ENCODE assay signal across 21 cellular contexts in the genomic region with DNA sequence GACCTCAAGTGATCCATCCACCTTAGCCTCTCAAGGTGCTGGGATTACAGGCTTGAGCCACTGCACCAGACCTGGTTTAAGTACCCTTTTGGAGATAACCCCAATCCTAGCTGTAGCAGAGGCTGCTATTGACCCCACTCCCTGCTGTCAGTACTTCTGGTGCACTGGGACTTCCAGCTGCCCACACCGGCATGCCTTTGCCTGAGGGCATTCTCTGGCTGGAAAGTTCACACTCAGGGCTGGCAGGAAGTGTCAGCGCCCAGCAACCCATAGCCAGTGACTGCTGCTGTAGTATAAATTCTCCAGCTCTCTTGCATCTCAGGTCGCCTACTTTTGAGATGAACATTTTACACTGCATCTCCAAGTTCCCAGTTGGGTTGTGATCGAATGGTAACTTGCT.
DNase-seq lines count a peak whose midpoint lies in the region; ATAC-seq, FAIRE-seq and TF ChIP-seq lines count a peak whose summit lies in the region.
"Had no signal": no experiment of that assay in that cellular context is flagged by ENCODE, and none has a peak within 500 bp of the region (broad histone marks: within the 10 kb centered on the region; RNA-seq: fewer than 3 reads in every experiment).

No MANE protein-coding gene starts in this region.

- no peaks in the 10 kb centered on the region for H3K27me3 Mint-ChIP-seq in activated CD4-positive, alpha-beta T cell treated with anti-CD3 and anti-CD28 coated beads, Interleukin-2, amount 10 ng/mL, durations not matched to agents 24 days and 14 days
- no peaks in the 10 kb centered on the region for H3K27me3 Mint-ChIP-seq in osteocyte (ENCODE audit: unreplicated experiment)
- H3K27me3 Mint-ChIP-seq: brain; stimulated activated memory B cell treated with anti-CD40 and anti-IgM and Interleukin-4, amounts not matched to agents 10 μg/mL and 1 μg/mL and 100 μg/mL, for 72 hours had no signal

- RAD21 ChIA-PET in GM12878 (lab: Charles Lee; ENCODE audit: unreplicated experiment), result interaction anchor here (1.5 kb wide), 1 partner anchor 14 kb away, joined by 3 read pairs; no protein-coding TSS in a partner anchor

- POLR2A ChIA-PET in GM12878 (lab: Charles Lee), result no interaction called here

- no peak for FAIRE-seq in GM12878 (lab: Jason Lieb, UNC)
- FAIRE-seq: A204.1, RCC 7860, urothelium cell line had no signal

- H3K4me3 ChIP-seq in GM12878, result no peak overlapping the region
- no peak overlapping the region for H3K4me3 ChIP-seq in transverse colon
- H3K4me3 ChIP-seq: HAP-1 had no signal

- DNase-seq in activated CD4-positive, alpha-beta T cell treated with anti-CD3 and anti-CD28 coated beads, Interleukin-2, amount 10 ng/mL, durations not matched to agents 24 days and 14 days, result peak; percentile 50
- DNase-seq in activated CD4-positive, alpha-beta T cell treated with anti-CD3 and anti-CD28 coated beads for 1 hour, result no peak
- DNase-seq in M059J (ENCODE audit: low read depth) (peak; percentile 94), GM12878 (ENCODE audit: low read depth, low spot score) (no peak), osteocyte (ENCODE audit: extremely low spot score, unreplicated experiment) (peak; percentile 87), transverse colon (no peak), SK-N-DZ (ENCODE audit: low spot score) (no peak)
- DNase-seq: activated CD4-positive, alpha-beta T cell treated with anti-CD3 and anti-CD28 coated beads, Interleukin-2, amount 50 U/mL, for 1 hour; effector CD8-positive, alpha-beta T cell; KBM-7; NCI-H1436; NCI-H446 treated with DMSO at 0.1 percent for 48 hours had no signal

- TF ChIP-seq POLR2A in GM12878 (IDR thresholded peaks at IDR 0.05; ENCODE audit: low read depth, low read length), result no peak
- TF ChIP-seq POLR2A in transverse colon (IDR thresholded peaks at IDR 0.05), result no peak

- H3K9me3 Mint-ChIP-seq in activated CD4-positive, alpha-beta T cell treated with anti-CD3 and anti-CD28 coated beads, Interleukin-2, amount 10 ng/mL, durations not matched to agents 24 days and 14 days, result no peaks in the 10 kb centered on the region
- no peaks in the 10 kb centered on the region for H3K9me3 Mint-ChIP-seq in osteocyte (ENCODE audit: unreplicated experiment)
- H3K9me3 Mint-ChIP-seq: brain; stimulated activated memory B cell treated with anti-CD40 and anti-IgM and Interleukin-4, amounts not matched to agents 10 μg/mL and 1 μg/mL and 100 μg/mL, for 72 hours; T-helper 2 cell treated with Interferon-gamma antibody and Interleukin-4, amounts not matched to agents 5 μg/mL and 100 μg/mL, for 36 hours had no signal

- intact Hi-C loops in activated CD4-positive, alpha-beta T cell treated with anti-CD3 and anti-CD28 coated beads, Interleukin-2, amount 10 ng/mL, durations not matched to agents 24 days and 14 days (cut with micrococcal nuclease), result loop anchor here (5.0 kb wide), 1 partner anchor 248 kb away; no protein-coding TSS in a partner anchor
- intact Hi-C loops in GM12878 (cut with micrococcal nuclease; ENCODE audit: unreplicated experiment) (no loop called here), transverse colon (cut with DNase I; ENCODE audit: low total_unique reads) (no loop called here)

- H3K4me1 Mint-ChIP-seq in activated CD4-positive, alpha-beta T cell treated with anti-CD3 and anti-CD28 coated beads, Interleukin-2, amount 10 ng/mL, durations not matched to agents 24 days and 14 days, result peaks cover 35% of the 10 kb centered on the region
- peaks cover 40% of the 10 kb centered on the region for H3K4me1 Mint-ChIP-seq in osteocyte (ENCODE audit: unreplicated experiment)

- H4K20me1 ChIP-seq in GM12878 (ENCODE audit: control insufficient read depth, insufficient read depth), result 0 out of 2 replicates have a peak, but pooled peaks cover 3% of the 10 kb centered on the region

- SMC1A ChIA-PET in GM12878 (lab: Charles Lee; ENCODE audit: uncharacterized antibody, unreplicated experiment), result interaction anchor here (0.7 to 1.4 kb wide), 2 partner anchors 9 to 13 kb away, joined by 3 to 4 read pairs; no protein-coding TSS in a partner anchor

- TF ChIP-seq CTCF in GM12878 (IDR thresholded peaks at IDR 0.05 in 2 of 3, conservative IDR thresholded peaks at IDR 0.05 in 1 of 3; ENCODE audit: control insufficient read depth in 2 of 3, extremely low read depth in 1 of 3, insufficient read depth in 1 of 3, low read depth in 3 of 3, low read length in 3 of 3) (no peak), osteocyte (IDR thresholded peaks at IDR 0.05) (no peak), transverse colon (IDR thresholded peaks at IDR 0.05) (no peak)

- H3K4me2 ChIP-seq in GM12878 (ENCODE audit: control insufficient read depth, insufficient read depth), result no peak overlapping the region

- H3K4me1 ChIP-seq in GM12878 (ENCODE audit: control insufficient read depth, insufficient read depth, low read length) (peaks cover 4% of the 10 kb centered on the region; the same call in 1 of the 2 replicates), transverse colon (peaks cover 0 to 14% (median 4%) of the 10 kb centered on the region in 4 donors)

- H2AFZ ChIP-seq in GM12878 (ENCODE audit: control insufficient read depth, low read depth, low read length), result no peak overlapping the region

- no peak overlapping the region for H3K9ac ChIP-seq in GM12878 (ENCODE audit: control insufficient read depth, insufficient read depth, low read length)

- H3K36me3 Mint-ChIP-seq in activated CD4-positive, alpha-beta T cell treated with anti-CD3 and anti-CD28 coated beads, Interleukin-2, amount 10 ng/mL, durations not matched to agents 24 days and 14 days (ENCODE audit: low read depth), result peaks cover 22% of the 10 kb centered on the region
- H3K36me3 Mint-ChIP-seq in osteocyte (ENCODE audit: unreplicated experiment), result no peaks in the 10 kb centered on the region
- H3K36me3 Mint-ChIP-seq: brain had no signal

- H3K27me3 ChIP-seq in GM12878 (replicated peaks in 1 of 2; ENCODE audit: control insufficient read depth in 2 of 2, insufficient read depth in 2 of 2, low read length in 1 of 2) (no peaks in the 10 kb centered on the region), transverse colon (no peaks in the 10 kb centered on the region)
- H3K27me3 ChIP-seq: neutrophil had no signal

- no peak overlapping the region for H3K4me3 Mint-ChIP-seq in activated CD4-positive, alpha-beta T cell treated with anti-CD3 and anti-CD28 coated beads, Interleukin-2, amount 10 ng/mL, durations not matched to agents 24 days and 14 days
- no peak overlapping the region for H3K4me3 Mint-ChIP-seq in osteocyte (ENCODE audit: unreplicated experiment)
- H3K4me3 Mint-ChIP-seq: brain; stimulated activated memory B cell treated with anti-CD40 and anti-IgM and Interleukin-4, amounts not matched to agents 10 μg/mL and 1 μg/mL and 100 μg/mL, for 72 hours; T-helper 2 cell treated with Interferon-gamma antibody and Interleukin-4, amounts not matched to agents 5 μg/mL and 100 μg/mL, for 36 hours had no signal

- TF ChIP-seq EP300 in GM12878 (IDR thresholded peaks at IDR 0.05; ENCODE audit: borderline replicate concordance in 1 of 2, control insufficient read depth in 1 of 2, low read depth in 2 of 2, low read length in 2 of 2), result no peak
- TF ChIP-seq EP300 in transverse colon (IDR thresholded peaks at IDR 0.05; ENCODE audit: low read depth), result no peak

- no TSS peak for BruUV-seq in GM12878 (replicated peaks; lab: Mats Ljungman, UMichigan)

- no peak for TF ChIP-seq RAD21 in GM12878 (IDR thresholded peaks at IDR 0.05; ENCODE audit: insufficient read depth, low read depth, low read length)

- in situ Hi-C loops in GM12878 (cut with MboI) (no loop called here), transverse colon (cut with MboI; ENCODE audit: low pct_ligation_motif_present in 1 of 4, low pct_unique_long_range_greater_than_20kb in 1 of 4, low sequenced_read_pairs in 3 of 4) (no loop called here)

- H3K79me2 ChIP-seq in GM12878 (ENCODE audit: control insufficient read depth, insufficient read depth, low read length), result peaks cover 26% of the 10 kb centered on the region

- H3K36me3 ChIP-seq in GM12878 (ENCODE audit: control insufficient read depth in 2 of 2, insufficient read depth in 2 of 2, low read length in 1 of 2) (no peaks in the 10 kb centered on the region), transverse colon (no peaks in the 10 kb centered on the region)
- H3K36me3 ChIP-seq: HAP-1, neutrophil had no signal

- H3K27ac Mint-ChIP-seq in activated CD4-positive, alpha-beta T cell treated with anti-CD3 and anti-CD28 coated beads, Interleukin-2, amount 10 ng/mL, durations not matched to agents 24 days and 14 days, result no peak overlapping the region
- peak overlapping the region; percentile 69 for H3K27ac Mint-ChIP-seq in osteocyte (ENCODE audit: unreplicated experiment)
- H3K27ac Mint-ChIP-seq: stimulated activated memory B cell treated with anti-CD40 and anti-IgM and Interleukin-4, amounts not matched to agents 10 μg/mL and 1 μg/mL and 100 μg/mL, for 72 hours had no signal

- 71% methylated on average over 4 of the region's 4 CpGs for WGBS in GM12878 (ENCODE audit: insufficient coverage, insufficient replicate concordance, low lambda C conversion rate, missing lambda C conversion rate)
- WGBS in transverse colon (ENCODE audit: low coverage in 1 of 2), 2 donors, result 85% methylated on average over 4 of the region's 4 CpGs; no CpG with 5 or more reads in 1 of the 2 donors

- CTCF ChIA-PET in GM12878 (lab: Yijun Ruan, JAX), result interaction anchor here (1.0 kb wide), 1 partner anchor 121 kb away, joined by 3 read pairs; no protein-coding TSS in a partner anchor

- ATAC-seq in GM12878, result peak; percentile 25; the same call in 2 of the 3 replicates
- no peak for ATAC-seq in GM21619 (IDR thresholded peaks at IDR 0.05; ENCODE audit: unreplicated experiment)
- ATAC-seq: stimulated activated memory B cell treated with anti-CD40 and anti-IgM and Interleukin-4, amounts not matched to agents 10 μg/mL and 1 μg/mL and 100 μg/mL, for 72 hours had no signal

- H3K27ac ChIP-seq in GM12878 (ENCODE audit: control insufficient read depth, insufficient read depth), result no peak overlapping the region
- no peak overlapping the region for H3K27ac ChIP-seq in transverse colon
- H3K27ac ChIP-seq: neutrophil had no signal

- H3K9me3 ChIP-seq in GM12878 (replicated peaks; ENCODE audit: control insufficient read depth, insufficient read depth, low read length) (no peaks in the 10 kb centered on the region), transverse colon (no peaks in the 10 kb centered on the region)
- H3K9me3 ChIP-seq: HAP-1, neutrophil had no signal

TF ChIP-seq in GM12878, 131 proteins besides CTCF, POLR2A, EP300 and RAD21:
- TF ChIP-seq CREM (IDR thresholded peaks at IDR 0.05; ENCODE audit: low read depth) (no peak), EED (IDR thresholded peaks at IDR 0.05; ENCODE audit: low read depth) (no peak), RBBP5 (conservative IDR thresholded peaks at IDR 0.05) (no peak), NR2F1 (conservative IDR thresholded peaks at IDR 0.05) (no peak), CBX5 (IDR thresholded peaks at IDR 0.05; ENCODE audit: low read depth) (no peak), HDGF (IDR thresholded peaks at IDR 0.05) (no peak)

Comparison
In these comparisons a context has a peak if more than half of its experiments do, and no peak if none do; other contexts are left out.
1. DNase-seq: peak in activated CD4-positive, alpha-beta T cell treated with anti-CD3 and anti-CD28 coated beads, Interleukin-2, amount 10 ng/mL, durations not matched to agents 24 days and 14 days (single experiment), M059J (single experiment) and osteocyte (single experiment); none in activated CD4-positive, alpha-beta T cell treated with anti-CD3 and anti-CD28 coated beads for 1 hour (single experiment), GM12878 (single experiment), transverse colon (single experiment) and SK-N-DZ (single experiment).